In the genomic region with DNA sequence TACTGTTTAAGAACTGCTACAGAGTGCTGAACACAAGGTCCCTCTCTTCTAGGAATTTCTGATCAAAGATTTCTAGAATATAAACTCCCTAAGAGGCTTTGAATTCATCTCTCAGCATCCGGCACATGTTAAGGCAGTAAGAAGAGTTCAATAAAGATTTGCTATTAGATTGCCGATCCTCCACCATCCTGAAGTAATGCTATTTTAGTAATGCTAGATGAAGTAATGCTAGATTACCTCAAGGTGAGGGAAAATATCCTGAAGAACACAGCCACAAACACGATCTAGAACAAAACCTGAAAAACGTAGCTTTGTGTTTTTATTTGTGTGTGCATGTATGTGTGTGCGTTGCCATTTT, we compare ENCODE assay signal across 8 cellular contexts. TPM values are rescaled to one million over a fixed set of nuclear protein-coding genes. Genes with fewer than 3 reads are reported as not detected.
DNase-seq lines count a peak whose midpoint lies in the region; ATAC-seq and TF ChIP-seq lines count a peak whose summit lies in the region.

No MANE protein-coding gene starts in this region.

- H3K4me1 ChIP-seq in upper lobe of left lung, result peaks cover 48 to 55% (median 51%) of the 10 kb centered on the region in 4 donors

- intact Hi-C loops in activated naive CD4-positive, alpha-beta T cell treated with anti-CD3 and anti-CD28 coated beads for 36 hours (cut with micrococcal nuclease), result loop anchor here (1.0 to 5.0 kb wide), 4 partner anchors 36 to 1976 kb away; no protein-coding TSS in a partner anchor
- intact Hi-C loops in lower leg skin (cut with DNase I; ENCODE audit: low total_unique reads), result no loop called here

- peak overlapping the region; percentile 97 for H3K27ac Mint-ChIP-seq in activated naive CD4-positive, alpha-beta T cell treated with anti-CD3 and anti-CD28 coated beads for 36 hours

- in situ Hi-C loops in astrocyte of the cerebellum (cut with HindIII; ENCODE audit: low sequenced_read_pairs), result no loop called here

- peak overlapping the region; percentile 92 for H3K4me3 Mint-ChIP-seq in activated naive CD4-positive, alpha-beta T cell treated with anti-CD3 and anti-CD28 coated beads for 36 hours

- no peaks in the 10 kb centered on the region for H3K9me3 ChIP-seq in upper lobe of left lung

- no peaks in the 10 kb centered on the region for H3K27me3 ChIP-seq in upper lobe of left lung

- no peaks in the 10 kb centered on the region for H3K9me3 Mint-ChIP-seq in activated naive CD4-positive, alpha-beta T cell treated with anti-CD3 and anti-CD28 coated beads for 36 hours

- CTCF ChIA-PET in activated naive CD4-positive, alpha-beta T cell treated with anti-CD3 and anti-CD28 coated beads for 36 hours (lab: Charles Lee), result interaction anchor here (1.0 to 2.5 kb wide), 5 partner anchors 10 to 196 kb away, joined by 3 to 7 read pairs (median 4); a partner anchor contains a TSS

- no peak for TF ChIP-seq EP300 in upper lobe of left lung (IDR thresholded peaks at IDR 0.05)

- H3K4me3 ChIP-seq in astrocyte of the cerebellum (ENCODE audit: low read depth, low read length) (peak overlapping the region; percentile 73), lower leg skin (ENCODE audit: low read depth, poor library complexity, severe bottlenecking) (peak overlapping the region; percentile 100), upper lobe of left lung (peak overlapping the region; percentile 70 to 91 (median 84))

- H3K27me3 Mint-ChIP-seq in activated naive CD4-positive, alpha-beta T cell treated with anti-CD3 and anti-CD28 coated beads for 36 hours (ENCODE audit: low read depth), result no peaks in the 10 kb centered on the region

- peaks cover 18% of the 10 kb centered on the region for H3K36me3 Mint-ChIP-seq in activated naive CD4-positive, alpha-beta T cell treated with anti-CD3 and anti-CD28 coated beads for 36 hours (ENCODE audit: low read depth)

- H3K4me1 Mint-ChIP-seq in activated naive CD4-positive, alpha-beta T cell treated with anti-CD3 and anti-CD28 coated beads for 36 hours (ENCODE audit: low read depth), result peaks cover 62% of the 10 kb centered on the region

- 4 to 7% methylated on average over 5 of the region's 5 CpGs for WGBS in lower leg skin, 2 donors
- WGBS in upper lobe of left lung, 2 donors, result 5 to 6% methylated on average over 5 of the region's 5 CpGs

- peaks cover 6 to 34% (median 14%) of the 10 kb centered on the region in 4 donors for H3K36me3 ChIP-seq in upper lobe of left lung

- no peak for ATAC-seq in upper lobe of left lung (ENCODE audit: low FRiP score in 2 of 2)

- no peak for DNase-seq in activated naive CD4-positive, alpha-beta T cell treated with anti-CD3 and anti-CD28 coated beads for 36 hours
- no peak for DNase-seq in activated naive CD4-positive, alpha-beta T cell treated with Interleukin-2 at 50 U/mL for 16 hours
- DNase-seq in astrocyte of the cerebellum (ENCODE audit: low read depth) (no peak), lower leg skin (ENCODE audit: low spot score in 2 of 2) (no peak), upper lobe of left lung (no peak), NCI-H446 treated with DMSO at 0.1 percent for 48 hours (lab: John Stamatoyannopoulos, UW) (no peak), NCI-H146 (lab: John Stamatoyannopoulos, UW) (no peak)
- DNase-seq in stimulated activated CD4-positive, alpha-beta T cell treated with anti-CD3 and anti-CD28 coated beads, Interleukin-4, amount 100 ng/mL, for 24 hours, result no peak

- TF ChIP-seq CTCF in astrocyte of the cerebellum (IDR thresholded peaks at IDR 0.05; ENCODE audit: low read depth, low read length, missing control alignments) (no peak), lower leg skin (IDR thresholded peaks at IDR 0.05) (no peak), upper lobe of left lung (IDR thresholded peaks at IDR 0.05) (peak in 1 of 6 experiments; percentile 18)

- peak overlapping the region; percentile 92 to 99 (median 98) for H3K27ac ChIP-seq in upper lobe of left lung

- TF ChIP-seq POLR2A in lower leg skin (IDR thresholded peaks at IDR 0.05) (no peak), upper lobe of left lung (IDR thresholded peaks at IDR 0.05) (no peak)

RNA-seq across cellular contexts. Expression of a gene that starts 0.9 kb away (rescaled TPM):
- 100 to 1,000 TPM; 288 to 293 TPM for total RNA-seq in activated naive CD4-positive, alpha-beta T cell treated with anti-CD3 and anti-CD28 coated beads for 36 hours
- total RNA-seq in lower leg skin, result 100 to 1,000 TPM; 240 to 360 (median 286) TPM
- total RNA-seq in upper lobe of left lung, result 100 to 1,000 TPM in 5 of 6 donors, 10 to 100 TPM in 1; 93.2 to 451 (median 361) TPM

RNA-seq across cellular contexts. Expression of a gene that starts 13.4 kb away (rescaled TPM):
- 100 to 1,000 TPM; 328 to 335 TPM for total RNA-seq in activated naive CD4-positive, alpha-beta T cell treated with anti-CD3 and anti-CD28 coated beads for 36 hours
- 100 to 1,000 TPM; 240 to 337 (median 294) TPM for total RNA-seq in lower leg skin
- total RNA-seq in upper lobe of left lung, result 100 to 1,000 TPM; 184 to 702 (median 558) TPM

RNA-seq across cellular contexts. Expression of a gene that starts 41.2 kb away (rescaled TPM):
- total RNA-seq in activated naive CD4-positive, alpha-beta T cell treated with anti-CD3 and anti-CD28 coated beads for 36 hours, result under 1 TPM; 0.40 to 0.41 TPM
- total RNA-seq in lower leg skin (1 to 10 TPM in 3 of 4 donors, under 1 TPM in 1; 0.67 to 2.1 (median 1.5) TPM), upper lobe of left lung (10 to 100 TPM in 1 of 6 donors, 1 to 10 TPM in 4, under 1 TPM in 1; 0.76 to 11.2 (median 2.2) TPM)
